ENCODE assay signal across 20 cellular contexts in the genomic region with DNA sequence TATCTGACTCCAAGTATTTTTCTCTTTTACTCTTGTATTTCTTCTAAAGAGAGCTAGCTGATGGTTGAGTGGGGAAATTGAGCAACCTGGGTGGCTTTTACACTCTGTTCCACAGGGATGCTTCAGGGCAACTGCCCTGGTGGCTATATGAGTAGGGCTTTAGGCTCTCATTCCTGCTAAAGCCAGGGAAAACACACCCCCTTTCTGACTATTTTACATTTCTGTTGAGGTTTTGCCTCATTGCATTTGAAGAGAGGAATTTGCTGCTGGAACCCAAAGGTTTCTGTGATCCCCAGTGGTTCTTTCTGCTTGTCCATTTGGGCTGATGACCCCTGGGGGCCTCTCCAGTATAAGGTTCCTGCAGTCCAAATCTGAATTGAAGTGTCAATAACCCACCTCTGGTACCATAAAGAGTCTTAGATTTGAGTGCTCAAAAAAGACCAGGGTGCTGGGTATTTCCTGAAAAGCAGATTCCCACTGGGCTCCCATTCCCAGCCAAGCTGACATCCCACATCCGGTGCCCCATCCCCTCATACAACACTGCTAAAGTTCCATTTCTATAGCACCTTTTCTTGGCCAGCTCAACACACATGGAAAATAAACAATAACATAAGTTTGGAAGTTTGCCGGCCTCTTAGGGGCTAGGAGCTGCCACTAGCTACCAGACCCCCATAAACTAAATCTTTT. TPM values are rescaled to one million over a fixed set of nuclear protein-coding genes. Genes with fewer than 3 reads are reported as not detected.
"Had no signal": no experiment of that assay in that cellular context is flagged by ENCODE, and none has a peak within 500 bp of the region (broad histone marks: within the 10 kb centered on the region; RNA-seq: fewer than 3 reads in every experiment).

No MANE protein-coding gene starts in this region.

- H3K4me1 ChIP-seq: esophagus muscularis mucosa, gastroesophageal sphincter, suprapubic skin, thyroid gland had no signal

- H3K4me3 Mint-ChIP-seq: mesothelial cell of epicardium; natural killer cell; neural crest cell; stimulated activated effector memory CD8-positive, alpha-beta T cell treated with anti-CD3 and anti-CD28 coated beads, Interleukin-12 subunit alpha, Interleukin-12 subunit beta, amount 100 ng/mL, for 72 hours; type B pancreatic cell had no signal

- DNase-seq: effector memory CD4-positive, alpha-beta T cell; glutamatergic neuron; mammary epithelial cell; natural killer cell; posterior cingulate gyrus; right cardiac atrium; stimulated activated CD4-positive, alpha-beta T cell treated with anti-CD3 and anti-CD28 coated beads, Interleukin-4, amount 100 ng/mL, for 1 hour; stimulated activated CD8-positive, alpha-beta memory T cell treated with anti-CD3 and anti-CD28 coated beads, Interleukin-4, amount 100 ng/mL, for 48 hours; stimulated activated naive CD8-positive, alpha-beta T cell treated with anti-CD3 and anti-CD28 coated beads, Interleukin-15, Interleukin-2, amounts not matched to agents 100 U/mL and 50 U/mL, for 24 hours; thyroid gland had no signal

- H3K9me3 Mint-ChIP-seq: stimulated activated effector memory CD8-positive, alpha-beta T cell treated with anti-CD3 and anti-CD28 coated beads, Interleukin-12 subunit alpha, Interleukin-12 subunit beta, amount 100 ng/mL, for 72 hours; type B pancreatic cell had no signal

- H3K27ac Mint-ChIP-seq: mesothelial cell of epicardium; natural killer cell; stimulated activated effector memory CD8-positive, alpha-beta T cell treated with anti-CD3 and anti-CD28 coated beads, Interleukin-12 subunit alpha, Interleukin-12 subunit beta, amount 100 ng/mL, for 72 hours; type B pancreatic cell had no signal

- H3K27ac ChIP-seq: epithelial cell of prostate, esophagus muscularis mucosa, gastroesophageal sphincter, suprapubic skin, thyroid gland had no signal

- ATAC-seq: gastroesophageal sphincter; left lobe of liver; natural killer cell; right cardiac atrium; stimulated activated effector memory CD8-positive, alpha-beta T cell treated with anti-CD3 and anti-CD28 coated beads, Interleukin-12 subunit alpha, Interleukin-12 subunit beta, amount 100 ng/mL, for 72 hours; stimulated activated naive CD8-positive, alpha-beta T cell treated with anti-CD3 and anti-CD28 coated beads, Interleukin-15, Interleukin-2, amounts not matched to agents 100 U/mL and 50 U/mL, for 24 hours had no signal

- H3K36me3 ChIP-seq: esophagus muscularis mucosa, gastroesophageal sphincter, suprapubic skin, thyroid gland had no signal

- H3K4me3 ChIP-seq: esophagus muscularis mucosa, gastroesophageal sphincter, smooth muscle cell, suprapubic skin, thyroid gland had no signal

- H3K36me3 Mint-ChIP-seq: mesothelial cell of epicardium; natural killer cell; stimulated activated effector memory CD8-positive, alpha-beta T cell treated with anti-CD3 and anti-CD28 coated beads, Interleukin-12 subunit alpha, Interleukin-12 subunit beta, amount 100 ng/mL, for 72 hours had no signal

- H3K27me3 ChIP-seq: esophagus muscularis mucosa, gastroesophageal sphincter, suprapubic skin, thyroid gland had no signal

- H3K9me3 ChIP-seq: esophagus muscularis mucosa, gastroesophageal sphincter, suprapubic skin, thyroid gland had no signal

- H3K4me1 Mint-ChIP-seq: natural killer cell; neural crest cell; stimulated activated effector memory CD8-positive, alpha-beta T cell treated with anti-CD3 and anti-CD28 coated beads, Interleukin-12 subunit alpha, Interleukin-12 subunit beta, amount 100 ng/mL, for 72 hours had no signal

RNA-seq across cellular contexts. Expression of a gene that starts 59.5 kb away (rescaled TPM):
- total RNA-seq: natural killer cell had no signal
